Comparison of ENCODE assay signal across 8 cellular contexts in the genomic region with DNA sequence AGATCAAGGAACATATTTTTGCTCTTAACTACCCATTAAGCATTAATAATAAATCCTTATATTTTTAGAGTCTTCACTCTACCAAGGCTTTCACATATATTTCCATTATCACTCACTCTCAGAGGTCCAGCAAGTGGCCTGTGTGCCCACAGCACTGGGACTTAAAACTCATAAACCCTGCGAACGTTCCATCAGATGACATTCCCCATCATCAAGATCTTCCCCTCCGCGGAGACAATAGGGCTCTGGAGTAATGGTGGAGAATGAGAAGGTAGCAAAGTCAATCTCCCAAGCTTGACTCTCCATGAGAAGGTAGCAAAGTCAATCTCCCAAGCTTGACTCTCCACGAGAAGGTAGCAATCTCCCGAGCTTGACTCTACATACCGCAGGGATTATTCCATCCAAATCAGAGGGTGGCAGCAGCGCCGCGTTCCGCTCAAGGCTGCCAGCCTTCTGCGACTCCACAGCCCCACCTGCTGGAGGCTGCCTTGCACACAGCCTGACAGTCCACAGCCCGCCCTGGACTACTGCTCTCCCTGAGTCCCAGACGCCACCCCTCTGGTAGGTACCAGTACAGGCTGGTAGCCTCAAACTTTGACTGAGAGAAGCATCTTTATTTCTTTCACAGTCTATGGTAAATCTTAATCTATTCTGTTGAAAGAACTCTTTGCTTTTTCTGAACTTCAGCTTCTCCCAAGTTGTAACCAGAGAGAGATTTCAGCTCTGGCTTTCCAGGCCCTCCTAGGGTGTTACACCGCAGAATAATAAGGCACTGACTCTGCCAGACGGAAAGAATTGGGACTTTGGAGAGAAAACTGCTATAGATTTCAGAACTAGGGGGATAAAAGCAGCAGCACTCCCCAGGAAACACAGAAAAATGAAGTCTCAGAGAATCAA. TPM values are rescaled to one million over a fixed set of nuclear protein-coding genes. Genes with fewer than 3 reads are reported as not detected.
DNase-seq lines count a peak whose midpoint lies in the region; TF ChIP-seq lines count a peak whose summit lies in the region.

No MANE protein-coding gene starts in this region.

- H3K9me2 ChIP-seq in SU-DHL-6 (replicated peaks; ENCODE audit: insufficient read depth, low read length), result no peaks in the 10 kb centered on the region

- no peak overlapping the region for H2AFZ ChIP-seq in SU-DHL-6 (ENCODE audit: low read depth, low read length, severe bottlenecking)

- H4K20me1 ChIP-seq in SU-DHL-6 (ENCODE audit: low read depth, low read length), result no peaks in the 10 kb centered on the region

- no peak overlapping the region for H3K4me3 Mint-ChIP-seq in HFFc6
- peak overlapping the region; percentile 38 for H3K4me3 Mint-ChIP-seq in activated naive CD8-positive, alpha-beta T cell

- DNase-seq in GM12864 (ENCODE audit: low read depth) (peak; percentile 21), HFFc6 (peak; percentile 75), NCI-H1092 (lab: John Stamatoyannopoulos, UW) (peak; percentile 82), cardiac muscle cell (ENCODE audit: low read depth in 1 of 2, low spot score in 1 of 2) (peak; percentile 89 to 91), pulmonary artery endothelial cell (ENCODE audit: low read depth, low spot score) (peak; percentile 46), vagina (ENCODE audit: extremely low spot score in 2 of 2) (no peak)

- H3K27me3 Mint-ChIP-seq in HFFc6 (ENCODE audit: insufficient read depth), result peaks cover 25% of the 10 kb centered on the region
- peaks cover 28% of the 10 kb centered on the region for H3K27me3 Mint-ChIP-seq in activated naive CD8-positive, alpha-beta T cell

- intact Hi-C loops in vagina (cut with DNase I), result no loop called here

- H3K4me1 Mint-ChIP-seq in HFFc6 (ENCODE audit: low read depth), result peaks cover 4% of the 10 kb centered on the region; the same call in 1 of the 2 replicates
- peaks cover 4% of the 10 kb centered on the region for H3K4me1 Mint-ChIP-seq in activated naive CD8-positive, alpha-beta T cell (ENCODE audit: low read depth)

- H3K27ac Mint-ChIP-seq in HFFc6, result no peak overlapping the region
- no peak overlapping the region for H3K27ac Mint-ChIP-seq in activated naive CD8-positive, alpha-beta T cell

- TF ChIP-seq CTCF in GM12864 (IDR thresholded peaks at IDR 0.05; ENCODE audit: low read depth, low read length, missing control alignments) (peak; percentile 97), HFFc6 (IDR thresholded peaks at IDR 0.05) (peak; percentile 97), SU-DHL-6 (IDR thresholded peaks at IDR 0.05; ENCODE audit: insufficient read depth, low read length, poor library complexity, severe bottlenecking) (peak; percentile 96), cardiac muscle cell (IDR thresholded peaks at IDR 0.05; ENCODE audit: low read depth, low read length) (peak; percentile 98), vagina (IDR thresholded peaks at IDR 0.05) (peak; percentile 78 to 96 (median 87))

- H3K79me2 ChIP-seq in SU-DHL-6 (ENCODE audit: insufficient read depth, low read length), result no peaks in the 10 kb centered on the region

- no peaks in the 10 kb centered on the region for H3F3A ChIP-seq in SU-DHL-6 (ENCODE audit: insufficient read depth)

- H3K36me3 Mint-ChIP-seq in HFFc6 (ENCODE audit: low read depth), result no peaks in the 10 kb centered on the region
- H3K36me3 Mint-ChIP-seq in activated naive CD8-positive, alpha-beta T cell, result no peaks in the 10 kb centered on the region

- H3K27ac ChIP-seq in SU-DHL-6 (ENCODE audit: low read depth, low read length), result no peak overlapping the region
- H3K27ac ChIP-seq in cardiac muscle cell, result no peak overlapping the region
- H3K27ac ChIP-seq in vagina, result no peak overlapping the region

- H3K9me3 ChIP-seq in SU-DHL-6 (ENCODE audit: insufficient read depth, low read length) (no peaks in the 10 kb centered on the region), cardiac muscle cell (ENCODE audit: low read depth) (no peaks in the 10 kb centered on the region), vagina (no peaks in the 10 kb centered on the region)

- H3K27me3 ChIP-seq in SU-DHL-6 (ENCODE audit: low read length), result no peaks in the 10 kb centered on the region
- H3K27me3 ChIP-seq in cardiac muscle cell, result peaks cover 9% of the 10 kb centered on the region
- H3K27me3 ChIP-seq in vagina, result no peaks in the 10 kb centered on the region

- no peak overlapping the region for H3K4me3 ChIP-seq in GM12864 (ENCODE audit: low read depth, low read length)
- H3K4me3 ChIP-seq in SU-DHL-6 (ENCODE audit: insufficient read depth, low read length, poor library complexity, severe bottlenecking), result no peak overlapping the region
- no peak overlapping the region for H3K4me3 ChIP-seq in cardiac muscle cell
- no peak overlapping the region for H3K4me3 ChIP-seq in vagina

- H3K9ac ChIP-seq in SU-DHL-6 (ENCODE audit: low read length), result no peak overlapping the region

- no peak overlapping the region for H3K4me2 ChIP-seq in SU-DHL-6 (ENCODE audit: low read depth, low read length, poor library complexity, severe bottlenecking)

- no peaks in the 10 kb centered on the region for H3K9me3 Mint-ChIP-seq in HFFc6
- no peaks in the 10 kb centered on the region for H3K9me3 Mint-ChIP-seq in activated naive CD8-positive, alpha-beta T cell (ENCODE audit: low read depth)

- H3K36me3 ChIP-seq in SU-DHL-6 (ENCODE audit: low read length), result no peaks in the 10 kb centered on the region
- no peaks in the 10 kb centered on the region for H3K36me3 ChIP-seq in cardiac muscle cell
- no peaks in the 10 kb centered on the region for H3K36me3 ChIP-seq in vagina

- TF ChIP-seq POLR2A in vagina (IDR thresholded peaks at IDR 0.05), result no peak

- H3K4me1 ChIP-seq in cardiac muscle cell (ENCODE audit: low read depth) (no peaks in the 10 kb centered on the region), vagina (no peaks in the 10 kb centered on the region)

RNA-seq across cellular contexts. Expression of a gene that starts 26.4 kb away (rescaled TPM):
- 10 to 100 TPM; 71.9 to 80.8 (median 76.5) TPM for total RNA-seq in HFFc6 (2021; fragmentation: NEBNext Ultra II Directional; extraction: Animal tissue kit (Norgen Biotek cat#: 25700))
- 6.4 and 13.1 TPM in 2 replicates for total RNA-seq in cardiac muscle cell
- 9.2 and 14.2 TPM in 2 replicates for polyA plus RNA-seq in cardiac muscle cell
- 25.2 and 34.1 TPM in 2 replicates for total RNA-seq in pulmonary artery endothelial cell
- 24.8 TPM for total RNA-seq in vagina

Comparison
In these comparisons a context has a peak if more than half of its experiments do, and no peak if none do; other contexts are left out.
1. DNase-seq: peak in GM12864 (single experiment), HFFc6 (single experiment), NCI-H1092 (single experiment), cardiac muscle cell (2 of 2) and pulmonary artery endothelial cell (single experiment); none in vagina (0 of 2).
2. Peak in every context shown above with its lines, with median percentiles within 50 percentile points of each other: CTCF ChIP-seq.